ENCODE assay signal across 13 cellular contexts in genomic region chr1:209774592-209774991, GRCh38. TPM values are rescaled to one million over a fixed set of nuclear protein-coding genes. Genes with fewer than 3 reads are reported as not detected.
DNase-seq lines count a peak whose midpoint lies in the region; ATAC-seq lines count a peak whose summit lies in the region.
"Had no signal": no experiment of that assay in that cellular context is flagged by ENCODE, and none has a peak within 500 bp of the region (broad histone marks: within the 10 kb centered on the region; RNA-seq: fewer than 3 reads in every experiment).

No MANE protein-coding gene starts in this region.

- ATAC-seq in GM18499 (IDR thresholded peaks at IDR 0.05; ENCODE audit: insufficient read depth, unreplicated experiment) (peak; percentile 43), GM19455 (IDR thresholded peaks at IDR 0.05; ENCODE audit: unreplicated experiment) (peak; percentile 66), HG03095 (IDR thresholded peaks at IDR 0.05; ENCODE audit: unreplicated experiment) (peak; percentile 61)
- ATAC-seq: left lobe of liver had no signal

- no peak for DNase-seq in activated naive CD8-positive, alpha-beta T cell treated with anti-CD3 and anti-CD28 coated beads for 36 hours
- DNase-seq in HUDEP-2 (lab: John Stamatoyannopoulos, UW; ENCODE audit: unreplicated experiment in 76 of 76) (no peak), HPDE6-E6E7 (ENCODE audit: extremely low spot score) (no peak), cerebellar nuclear complex (lab: John Stamatoyannopoulos, UW) (no peak), retina (no peak)
- DNase-seq: DND-41, NCI-H2029 had no signal

- H3K9me3 Mint-ChIP-seq in activated naive CD8-positive, alpha-beta T cell treated with anti-CD3 and anti-CD28 coated beads for 36 hours: no peaks in the 10 kb centered on the region

- H3K27me3 Mint-ChIP-seq in activated naive CD8-positive, alpha-beta T cell treated with anti-CD3 and anti-CD28 coated beads for 36 hours: no peaks in the 10 kb centered on the region

- peaks cover 59% of the 10 kb centered on the region for H3K36me3 Mint-ChIP-seq in activated naive CD8-positive, alpha-beta T cell treated with anti-CD3 and anti-CD28 coated beads for 36 hours

- H3K27ac Mint-ChIP-seq in activated naive CD8-positive, alpha-beta T cell treated with anti-CD3 and anti-CD28 coated beads for 36 hours: peak overlapping the region; percentile 73

- H3K4me3 Mint-ChIP-seq in activated naive CD8-positive, alpha-beta T cell treated with anti-CD3 and anti-CD28 coated beads for 36 hours: no peak overlapping the region

- peaks cover 45% of the 10 kb centered on the region for H3K4me1 Mint-ChIP-seq in activated naive CD8-positive, alpha-beta T cell treated with anti-CD3 and anti-CD28 coated beads for 36 hours

RNA-seq across cellular contexts. Expression of gene C1orf74, which starts 9.8 kb away (rescaled TPM):
- 1 to 10 TPM; 1.5 to 1.7 TPM for total RNA-seq in activated naive CD8-positive, alpha-beta T cell treated with anti-CD3 and anti-CD28 coated beads for 36 hours

RNA-seq across cellular contexts. Expression of gene TRAF3IP3, which starts 18.7 kb away (rescaled TPM):
- 100 to 1,000 TPM; 194 to 204 TPM for total RNA-seq in activated naive CD8-positive, alpha-beta T cell treated with anti-CD3 and anti-CD28 coated beads for 36 hours
- total RNA-seq: fibroblast of villous mesenchyme, HT-29 had no signal

RNA-seq across cellular contexts. Expression of gene IRF6, which starts 31.4 kb away (rescaled TPM):
- total RNA-seq in activated naive CD8-positive, alpha-beta T cell treated with anti-CD3 and anti-CD28 coated beads for 36 hours: 1 to 10 TPM; 2.1 to 2.4 TPM

RNA-seq across cellular contexts. Expression of gene UTP25, which starts 53.2 kb away (rescaled TPM):
- total RNA-seq in activated naive CD8-positive, alpha-beta T cell treated with anti-CD3 and anti-CD28 coated beads for 36 hours: 10 to 100 TPM; 12.2 to 12.5 TPM
